In the genomic region with DNA sequence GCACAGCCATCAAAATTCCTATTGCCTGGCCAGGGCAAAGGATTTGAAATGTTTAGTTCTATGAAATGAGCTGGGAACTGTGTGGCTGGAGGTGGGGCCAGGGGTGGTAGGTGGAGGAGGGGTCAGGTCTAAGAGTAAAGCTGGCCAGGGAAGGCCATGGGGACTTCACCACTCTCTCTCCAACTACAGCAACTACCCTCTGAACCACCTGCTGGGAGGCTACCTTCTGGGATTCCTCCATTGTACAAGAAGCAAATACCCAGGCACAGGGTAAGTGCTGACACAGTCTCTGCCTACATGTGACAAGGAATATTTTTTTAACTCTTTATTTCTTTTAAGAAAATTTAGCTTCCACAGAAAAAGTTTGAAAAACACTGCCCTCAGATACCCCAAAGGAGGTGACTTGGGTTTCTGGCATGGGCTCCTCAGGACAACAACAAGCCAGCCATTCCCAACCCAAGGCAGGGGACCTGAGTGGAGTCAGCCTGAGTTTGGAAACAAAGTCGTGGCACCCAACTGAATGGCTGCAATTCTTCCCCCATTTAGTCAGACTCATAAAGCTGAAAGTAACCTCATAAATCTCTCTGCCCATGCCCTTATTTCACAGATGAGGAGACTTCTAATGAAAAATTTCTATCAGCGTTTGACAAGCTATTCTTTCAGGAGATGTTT, we compare ENCODE assay signal across 19 cellular contexts.
DNase-seq lines count a peak whose midpoint lies in the region; ATAC-seq and TF ChIP-seq lines count a peak whose summit lies in the region.
"Had no signal": no experiment of that assay in that cellular context is flagged by ENCODE, and none has a peak within 500 bp of the region (broad histone marks: within the 10 kb centered on the region; RNA-seq: fewer than 3 reads in every experiment).

No MANE protein-coding gene starts in this region.

- no peaks in the 10 kb centered on the region for H3K9me2 ChIP-seq in SK-N-SH

- POLR2A ChIA-PET in SK-N-SH (lab: Yijun Ruan, JAX) = no interaction called here

- CTCF ChIA-PET in SK-N-SH (lab: Yijun Ruan, JAX) = interaction anchor here (0.9 kb wide), 1 partner anchor 47 kb away, joined by 3 read pairs; no protein-coding TSS in a partner anchor

- TF ChIP-seq EP300 in SK-N-SH (IDR thresholded peaks at IDR 0.05; ENCODE audit: borderline replicate concordance in 1 of 2, low read depth in 1 of 2, low read length in 1 of 2) = no peak

- H3K4me1 ChIP-seq in SK-N-SH (ENCODE audit: control insufficient read depth in 1 of 2, insufficient read depth in 2 of 2, low read depth in 1 of 2, low read length in 1 of 2) = peaks cover 0 to 30% of the 10 kb centered on the region in 2 experiments
- H3K4me1 ChIP-seq in tibial artery = peaks cover 0 to 27% (median 1%) of the 10 kb centered on the region in 4 donors
- H3K4me1 ChIP-seq: neural progenitor cell had no signal

- H2AFZ ChIP-seq in SK-N-SH (ENCODE audit: low read depth) = no peak overlapping the region
- H2AFZ ChIP-seq: neural progenitor cell had no signal

- intact Hi-C loops in tibial artery (cut with DNase I; ENCODE audit: low total_unique reads) = no loop called here

- peak overlapping the region; percentile 50 for H3K27ac Mint-ChIP-seq in activated T-cell treated with anti-CD3 and anti-CD28 coated beads, Interleukin-2, amount 50 U/mL, for 72 hours
- H3K27ac Mint-ChIP-seq: dendritic cell treated with granulocyte-macrophage colony-stimulating factor and Interleukin-4, amounts not matched to agents 40 ng/mL and 50 ng/mL, for 4 days; immature natural killer cell; neural progenitor cell had no signal

- peaks cover 6 to 25% of the 10 kb centered on the region in 2 donors for H3K36me3 Mint-ChIP-seq in activated T-cell treated with anti-CD3 and anti-CD28 coated beads, Interleukin-2, amount 50 U/mL, for 72 hours (ENCODE audit: insufficient read depth in 2 of 2)
- H3K36me3 Mint-ChIP-seq: immature natural killer cell had no signal

- 0 out of 2 replicates have a peak overlapping the region, but pooled peaks have one; percentile 17 for H3K4me2 ChIP-seq in SK-N-SH
- H3K4me2 ChIP-seq: neural progenitor cell, smooth muscle cell had no signal

- TF ChIP-seq POLR2A in GM18505 (IDR thresholded peaks at IDR 0.05; ENCODE audit: borderline replicate concordance, extremely low read depth, insufficient read depth, insufficient read length) = no peak

- no peak overlapping the region for H3K9ac ChIP-seq in SK-N-SH
- H3K9ac ChIP-seq: neural progenitor cell had no signal

- H3K79me2 ChIP-seq in SK-N-SH (ENCODE audit: insufficient read depth) = peaks cover 98% of the 10 kb centered on the region

- TF ChIP-seq CTCF in SK-N-SH (IDR thresholded peaks at IDR 0.05) = no peak
- no peak for TF ChIP-seq CTCF in tibial artery (IDR thresholded peaks at IDR 0.05)

- no peak for DNase-seq in activated T-cell treated with anti-CD3 and anti-CD28 coated beads, Interleukin-2, amount 50 U/mL, for 72 hours
- no peak for DNase-seq in activated T-cell treated with anti-CD3 and anti-CD28 coated beads for 4 hours
- no peak for DNase-seq in SK-N-SH
- DNase-seq in tibial artery = no peak
- no peak for DNase-seq in NCI-H2107 treated with DMSO at 0.1 percent for 48 hours (lab: John Stamatoyannopoulos, UW; ENCODE audit: unreplicated experiment)
- DNase-seq: activated CD4-positive, alpha-beta T cell treated with anti-CD3 and anti-CD28 coated beads for 4 hours; DMS153; immature natural killer cell; KBM-7; mucosa of descending colon; NCI-H1930; NCI-H345; stimulated activated CD4-positive, alpha-beta T cell treated with anti-CD3 and anti-CD28 coated beads, Interleukin-4, amount 100 ng/mL, for 24 hours had no signal

- no peak for ATAC-seq in activated T-cell treated with anti-CD3 and anti-CD28 coated beads, Interleukin-2, amount 50 U/mL, for 72 hours (replicated peaks in 1 of 2)
- peak; percentile 49 for ATAC-seq in HG02610 (IDR thresholded peaks at IDR 0.05; ENCODE audit: unreplicated experiment)
- ATAC-seq in GM18505 (IDR thresholded peaks at IDR 0.05; ENCODE audit: unreplicated experiment) = no peak
- no peak for ATAC-seq in GM21526 (IDR thresholded peaks at IDR 0.05; ENCODE audit: low FRiP score, unreplicated experiment)
- ATAC-seq: mucosa of descending colon had no signal

- no peaks in the 10 kb centered on the region for H3K9me3 Mint-ChIP-seq in activated T-cell treated with anti-CD3 and anti-CD28 coated beads, Interleukin-2, amount 50 U/mL, for 72 hours
- H3K9me3 Mint-ChIP-seq: dendritic cell treated with granulocyte-macrophage colony-stimulating factor and Interleukin-4, amounts not matched to agents 40 ng/mL and 50 ng/mL, for 4 days; immature natural killer cell had no signal

- peaks cover 26% of the 10 kb centered on the region for H3F3A ChIP-seq in SK-N-SH (replicated peaks; ENCODE audit: insufficient read depth)

- peak overlapping the region in 1 of 2 donors; percentile 53 for H3K4me3 Mint-ChIP-seq in activated T-cell treated with anti-CD3 and anti-CD28 coated beads, Interleukin-2, amount 50 U/mL, for 72 hours
- H3K4me3 Mint-ChIP-seq: dendritic cell treated with granulocyte-macrophage colony-stimulating factor and Interleukin-4, amounts not matched to agents 40 ng/mL and 50 ng/mL, for 4 days; immature natural killer cell; neural progenitor cell had no signal

- peaks cover 70% of the 10 kb centered on the region for H3K4me1 Mint-ChIP-seq in activated T-cell treated with anti-CD3 and anti-CD28 coated beads, Interleukin-2, amount 50 U/mL, for 72 hours (ENCODE audit: low read depth)

- 33% methylated on average over 2 of the region's 2 CpGs for WGBS in SK-N-SH (ENCODE audit: low lambda C conversion rate)

- H3K9me3 ChIP-seq in SK-N-SH (peaks cover 8% of the 10 kb centered on the region; the same call in 1 of the 2 replicates), tibial artery (no peaks in the 10 kb centered on the region)
- H3K9me3 ChIP-seq: mucosa of descending colon had no signal

- H3K27me3 ChIP-seq in SK-N-SH (ENCODE audit: insufficient read depth) (no peaks in the 10 kb centered on the region), tibial artery (no peaks in the 10 kb centered on the region)
- H3K27me3 ChIP-seq: neural progenitor cell had no signal

- peak overlapping the region in 1 of 2 experiments; percentile 57; a peak in 3 of 4 replicates for H3K27ac ChIP-seq in SK-N-SH (ENCODE audit: low read depth in 2 of 2, low read length in 1 of 2)
- H3K27ac ChIP-seq in tibial artery = peak overlapping the region; percentile 33 to 47
- H3K27ac ChIP-seq: neural progenitor cell had no signal

- peaks cover 0 to 35% of the 10 kb centered on the region in 2 experiments for H3K36me3 ChIP-seq in SK-N-SH (replicated peaks in 1 of 2; ENCODE audit: control insufficient read depth in 1 of 2, insufficient read depth in 2 of 2, low read length in 1 of 2)
- H3K36me3 ChIP-seq in tibial artery = no peaks in the 10 kb centered on the region

- H3K4me3 ChIP-seq in SK-N-SH (ENCODE audit: low read depth in 2 of 2, low read length in 1 of 2) = no peak overlapping the region
- H3K4me3 ChIP-seq in tibial artery = no peak overlapping the region
- H3K4me3 ChIP-seq: mucosa of descending colon, neural progenitor cell, smooth muscle cell had no signal

- no peaks in the 10 kb centered on the region for H4K20me1 ChIP-seq in SK-N-SH (ENCODE audit: insufficient read depth)

- H3K27me3 Mint-ChIP-seq in activated T-cell treated with anti-CD3 and anti-CD28 coated beads, Interleukin-2, amount 50 U/mL, for 72 hours (ENCODE audit: low read depth) = peaks cover 22% of the 10 kb centered on the region

- TF ChIP-seq RAD21 in SK-N-SH (IDR thresholded peaks at IDR 0.05; ENCODE audit: low read length) = no peak

TF ChIP-seq in SK-N-SH, 30 proteins besides CTCF, POLR2A, EP300 and RAD21:
- no peak for TF ChIP-seq YY1 (IDR thresholded peaks at IDR 0.05; ENCODE audit: low read depth)
- TF ChIP-seq, protein P1, sequence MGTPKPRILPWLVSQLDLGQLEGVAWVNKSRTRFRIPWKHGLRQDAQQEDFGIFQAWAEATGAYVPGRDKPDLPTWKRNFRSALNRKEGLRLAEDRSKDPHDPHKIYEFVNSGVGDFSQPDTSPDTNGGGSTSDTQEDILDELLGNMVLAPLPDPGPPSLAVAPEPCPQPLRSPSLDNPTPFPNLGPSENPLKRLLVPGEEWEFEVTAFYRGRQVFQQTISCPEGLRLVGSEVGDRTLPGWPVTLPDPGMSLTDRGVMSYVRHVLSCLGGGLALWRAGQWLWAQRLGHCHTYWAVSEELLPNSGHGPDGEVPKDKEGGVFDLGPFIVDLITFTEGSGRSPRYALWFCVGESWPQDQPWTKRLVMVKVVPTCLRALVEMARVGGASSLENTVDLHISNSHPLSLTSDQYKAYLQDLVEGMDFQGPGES (IDR thresholded peaks at IDR 0.05; ENCODE audit: low read depth, low read length) = no peak
